In genomic region chr14:68945585-68946289, GRCh38 we compare ENCODE assay signal across 12 cellular contexts. TPM values are rescaled to one million over a fixed set of nuclear protein-coding genes. Genes with fewer than 3 reads are reported as not detected.
DNase-seq lines count a peak whose midpoint lies in the region; ATAC-seq and TF ChIP-seq lines count a peak whose summit lies in the region.
"Had no signal": no experiment of that assay in that cellular context is flagged by ENCODE, and none has a peak within 500 bp of the region (broad histone marks: within the 10 kb centered on the region; RNA-seq: fewer than 3 reads in every experiment).

No MANE protein-coding gene starts in this region.

- no peak overlapping the region for H2AFZ ChIP-seq in hepatocyte
- H2AFZ ChIP-seq: PC-9 had no signal

- no peaks in the 10 kb centered on the region for H3K9me3 ChIP-seq in hepatocyte (ENCODE audit: low read depth)

- no peaks in the 10 kb centered on the region for H3K27me3 Mint-ChIP-seq in T-cell
- H3K27me3 Mint-ChIP-seq: activated CD4-positive, alpha-beta memory T cell treated with anti-CD3 and anti-CD28 coated beads for 36 hours had no signal

- H3K27ac Mint-ChIP-seq in T-cell, result peak overlapping the region; percentile 83 to 86
- H3K27ac Mint-ChIP-seq: activated CD4-positive, alpha-beta memory T cell treated with anti-CD3 and anti-CD28 coated beads for 36 hours had no signal

- peaks cover 89 to 94% (median 91%) of the 10 kb centered on the region in 3 donors for H3K4me1 Mint-ChIP-seq in T-cell

- peak; percentile 11 for DNase-seq in NCI-H2029 treated with DMSO at 0.1 percent for 48 hours (lab: John Stamatoyannopoulos, UW)
- DNase-seq in NCI-H2029 (lab: John Stamatoyannopoulos, UW), result no peak
- DNase-seq in T-cell, result no peak
- DNase-seq in hepatocyte (ENCODE audit: low spot score), result no peak
- DNase-seq in stimulated activated CD8-positive, alpha-beta memory T cell treated with anti-CD3 and anti-CD28 coated beads, Interleukin-4, amount 100 ng/mL, for 48 hours, result peak; percentile 62
- DNase-seq in GM20000 (ENCODE audit: low spot score), result no peak
- no peak for DNase-seq in AG20443 (ENCODE audit: low spot score)
- DNase-seq: activated CD4-positive, alpha-beta memory T cell treated with anti-CD3 and anti-CD28 coated beads for 36 hours; effector memory CD8-positive, alpha-beta T cell; H7; PC-9 had no signal

- H3K4me1 ChIP-seq in hepatocyte (ENCODE audit: insufficient read depth), result peaks cover 59% of the 10 kb centered on the region

- peaks cover 9% of the 10 kb centered on the region for H4K20me1 ChIP-seq in hepatocyte (ENCODE audit: insufficient read depth, poor library complexity, severe bottlenecking)

- H3K9me2 ChIP-seq in hepatocyte (replicated peaks; ENCODE audit: insufficient read depth), result no peaks in the 10 kb centered on the region

- POLR2A ChIA-PET in T-cell (lab: Charles Lee), result interaction anchor here in 1 of 2 donors (0.5 kb wide), 1 partner anchor 1001 kb away, joined by 3 read pairs; no protein-coding TSS in a partner anchor

- TF ChIP-seq CTCF in hepatocyte (IDR thresholded peaks at IDR 0.05; ENCODE audit: poor library complexity) (no peak), GM20000 (IDR thresholded peaks at IDR 0.05; ENCODE audit: extremely low read depth, missing control alignments) (no peak)

- H3K36me3 ChIP-seq in hepatocyte (replicated peaks; ENCODE audit: insufficient read depth, low read depth), result no peaks in the 10 kb centered on the region

- ATAC-seq in T-cell (replicated peaks in 1 of 4) (peak in 3 of 4 experiments; percentile 14 to 33 (median 27)), GM21381 (IDR thresholded peaks at IDR 0.05; ENCODE audit: unreplicated experiment) (no peak)
- ATAC-seq: effector memory CD8-positive, alpha-beta T cell had no signal

- no peaks in the 10 kb centered on the region for H3K9me3 Mint-ChIP-seq in T-cell
- H3K9me3 Mint-ChIP-seq: activated CD4-positive, alpha-beta memory T cell treated with anti-CD3 and anti-CD28 coated beads for 36 hours; effector memory CD8-positive, alpha-beta T cell had no signal

- H3K79me2 ChIP-seq in hepatocyte, result peaks cover 96% of the 10 kb centered on the region

- H3K27ac ChIP-seq in hepatocyte, result peak overlapping the region; percentile 51
- H3K27ac ChIP-seq: PC-9 had no signal

- H3K27me3 ChIP-seq in hepatocyte, result no peaks in the 10 kb centered on the region

- H3K36me3 Mint-ChIP-seq in T-cell, result no peaks in the 10 kb centered on the region
- H3K36me3 Mint-ChIP-seq: activated CD4-positive, alpha-beta memory T cell treated with anti-CD3 and anti-CD28 coated beads for 36 hours had no signal

- CTCF ChIA-PET in T-cell (lab: Charles Lee), result interaction anchor here in 1 of 2 donors (0.8 kb wide), 1 partner anchor 839 kb away, joined by 4 read pairs; no protein-coding TSS in a partner anchor

- H3K4me3 ChIP-seq in hepatocyte, result no peak overlapping the region
- H3K4me3 ChIP-seq: PC-9 had no signal

- 85% methylated on average over 10 of the region's 11 CpGs for WGBS in hepatocyte (ENCODE audit: low lambda C conversion rate, missing lambda C conversion rate)

- H3K4me2 ChIP-seq in hepatocyte, result peak overlapping the region; percentile 16
- H3K4me2 ChIP-seq: PC-9 had no signal

- H3K4me3 Mint-ChIP-seq in T-cell, result peak overlapping the region in 2 of 3 donors; percentile 17 to 74
- H3K4me3 Mint-ChIP-seq: activated CD4-positive, alpha-beta memory T cell treated with anti-CD3 and anti-CD28 coated beads for 36 hours; effector memory CD8-positive, alpha-beta T cell had no signal

RNA-seq across cellular contexts. Expression of gene ACTN1, which starts 33.4 kb away (rescaled TPM):
- total RNA-seq in T-cell (100 to 1,000 TPM in 4 of 5 donors, 10 to 100 TPM in 1; 84.8 to 219 (median 122) TPM), hepatocyte (82.2 and 88.0 TPM in 2 replicates)
- polyA plus RNA-seq in hepatocyte, result 157 and 163 TPM in 2 replicates

Comparison
In these comparisons a context has a peak if more than half of its experiments do, and no peak if none do; other contexts are left out.
1. DNase-seq: peak in NCI-H2029 treated with DMSO at 0.1 percent for 48 hours (single experiment) and stimulated activated CD8-positive, alpha-beta memory T cell treated with anti-CD3 and anti-CD28 coated beads, Interleukin-4, amount 100 ng/mL, for 48 hours (single experiment); none in NCI-H2029 (single experiment), T-cell (0 of 34), hepatocyte (single experiment), GM20000 (single experiment) and AG20443 (single experiment).